ENCODE assay signal across 12 cellular contexts in genomic region chr17:2060681-2061440, GRCh38. TPM values are rescaled to one million over a fixed set of nuclear protein-coding genes. Genes with fewer than 3 reads are reported as not detected.
DNase-seq lines count a peak whose midpoint lies in the region; ATAC-seq and TF ChIP-seq lines count a peak whose summit lies in the region.
"Had no signal": no experiment of that assay in that cellular context is flagged by ENCODE, and none has a peak within 500 bp of the region (broad histone marks: within the 10 kb centered on the region; RNA-seq: fewer than 3 reads in every experiment).

No MANE protein-coding gene starts in this region.

- no peaks in the 10 kb centered on the region for H3K9me3 ChIP-seq in fibroblast of lung (ENCODE audit: control insufficient read depth, insufficient read depth, low read depth, low read length)
- H3K9me3 ChIP-seq in neuronal stem cell (replicated peaks in 1 of 2; ENCODE audit: control insufficient read depth in 2 of 2, insufficient read depth in 1 of 2, low read depth in 1 of 2, low read length in 2 of 2): peaks cover 0 to 9% of the 10 kb centered on the region in 2 donors
- no peaks in the 10 kb centered on the region for H3K9me3 ChIP-seq in uterus

- POLR2A ChIA-PET in activated naive CD8-positive, alpha-beta T cell treated with anti-CD3 and anti-CD28 coated beads, Interleukin-2, amount 10 ng/mL, durations not matched to agents 7 days and 5 days (lab: Charles Lee): interaction anchor here (7.0 kb wide), 1 partner anchor 184 kb away, joined by 95 read pairs; no protein-coding TSS in a partner anchor
- POLR2A ChIA-PET in activated CD4-positive, alpha-beta T cell treated with anti-CD3 and anti-CD28 coated beads for 36 hours (lab: Charles Lee): interaction anchor here (0.6 kb wide), 1 partner anchor 23 kb away, joined by 3 read pairs; no protein-coding TSS in a partner anchor

- H2AFZ ChIP-seq in fibroblast of lung (ENCODE audit: low read length): no peak overlapping the region
- no peak overlapping the region for H2AFZ ChIP-seq in neuronal stem cell (ENCODE audit: low read length)

- no peaks in the 10 kb centered on the region for H3K27me3 ChIP-seq in fibroblast of lung (ENCODE audit: control insufficient read depth, insufficient read depth, low read length)
- peaks cover 0 to 54% (median 42%) of the 10 kb centered on the region in 3 experiments for H3K27me3 ChIP-seq in neuronal stem cell (ENCODE audit: control insufficient read depth in 3 of 3, insufficient read depth in 3 of 3, low read depth in 1 of 3, low read length in 3 of 3)
- H3K27me3 ChIP-seq in uterus: no peaks in the 10 kb centered on the region

- DNase-seq in activated naive CD8-positive, alpha-beta T cell treated with anti-CD3 and anti-CD28 coated beads, Interleukin-2, amount 10 ng/mL, durations not matched to agents 7 days and 5 days: no peak
- no peak for DNase-seq in activated naive CD8-positive, alpha-beta T cell treated with anti-CD3 and anti-CD28 coated beads for 36 hours
- DNase-seq in fibroblast of lung (ENCODE audit: low read depth in 2 of 2) (peak; percentile 31 to 36), neuronal stem cell (ENCODE audit: low spot score) (no peak), uterus (peak; percentile 66 to 69), NCI-H524 (lab: John Stamatoyannopoulos, UW) (no peak), SK-N-DZ (ENCODE audit: low spot score) (no peak)
- no peak for DNase-seq in activated CD4-positive, alpha-beta T cell treated with anti-CD3 and anti-CD28 coated beads for 36 hours
- DNase-seq: activated naive CD4-positive, alpha-beta T cell treated with anti-CD3 and anti-CD28 coated beads, Interleukin-2, amount 50 U/mL, for 16 hours; retina had no signal

- H2BK120ac ChIP-seq in neuronal stem cell (ENCODE audit: low read depth, low read length): no peak overlapping the region

- peaks cover 6% of the 10 kb centered on the region for H3K79me1 ChIP-seq in neuronal stem cell (ENCODE audit: low read depth, low read length)

- H3K4ac ChIP-seq in neuronal stem cell (ENCODE audit: low read length): no peak overlapping the region

- CTCF ChIA-PET in activated CD4-positive, alpha-beta T cell treated with anti-CD3 and anti-CD28 coated beads for 36 hours (lab: Charles Lee): interaction anchor here (7.5 kb wide), 1 partner anchor 185 kb away, joined by 87 read pairs; no protein-coding TSS in a partner anchor

- peaks cover 64% of the 10 kb centered on the region for H3K79me2 ChIP-seq in fibroblast of lung (ENCODE audit: control insufficient read depth, insufficient read depth, low read length)

- H3K14ac ChIP-seq in neuronal stem cell (ENCODE audit: low read length): peak overlapping the region; percentile 56

- H4K91ac ChIP-seq in neuronal stem cell (ENCODE audit: low read depth, low read length, poor library complexity): no peak overlapping the region

- peaks cover 21% of the 10 kb centered on the region for H3K36me3 Mint-ChIP-seq in activated naive CD8-positive, alpha-beta T cell treated with anti-CD3 and anti-CD28 coated beads, Interleukin-2, amount 10 ng/mL, durations not matched to agents 7 days and 5 days
- H3K36me3 Mint-ChIP-seq in activated naive CD8-positive, alpha-beta T cell treated with anti-CD3 and anti-CD28 coated beads for 36 hours: peaks cover 56% of the 10 kb centered on the region
- peaks cover 61% of the 10 kb centered on the region for H3K36me3 Mint-ChIP-seq in activated CD4-positive, alpha-beta T cell treated with anti-CD3 and anti-CD28 coated beads for 36 hours (ENCODE audit: low read depth)

- no CpG with 5 or more reads among the region's 21 CpGs for WGBS in neuronal stem cell (ENCODE audit: extremely low coverage in 2 of 2, insufficient read length in 2 of 2, insufficient replicate concordance in 1 of 2), 2 donors

- H3K4me3 Mint-ChIP-seq in activated naive CD8-positive, alpha-beta T cell treated with anti-CD3 and anti-CD28 coated beads, Interleukin-2, amount 10 ng/mL, durations not matched to agents 7 days and 5 days: peak overlapping the region; percentile 83
- no peak overlapping the region for H3K4me3 Mint-ChIP-seq in activated naive CD8-positive, alpha-beta T cell treated with anti-CD3 and anti-CD28 coated beads for 36 hours
- H3K4me3 Mint-ChIP-seq in activated CD4-positive, alpha-beta T cell treated with anti-CD3 and anti-CD28 coated beads for 36 hours: no peak overlapping the region

- H4K8ac ChIP-seq in neuronal stem cell (ENCODE audit: low read depth, low read length): no peak overlapping the region

- H3K36me3 ChIP-seq in fibroblast of lung (ENCODE audit: control insufficient read depth, insufficient read depth, low read length) (peaks cover 40% of the 10 kb centered on the region), neuronal stem cell (replicated peaks in 1 of 2; ENCODE audit: control insufficient read depth in 2 of 2, insufficient read depth in 2 of 2, low read length in 2 of 2) (peaks cover 19 to 61% of the 10 kb centered on the region in 2 donors), uterus (no peaks in the 10 kb centered on the region)

- ATAC-seq in activated naive CD8-positive, alpha-beta T cell treated with anti-CD3 and anti-CD28 coated beads, Interleukin-2, amount 10 ng/mL, durations not matched to agents 7 days and 5 days (ENCODE audit: low read depth): no peak
- no peak for ATAC-seq in activated CD4-positive, alpha-beta T cell treated with anti-CD3 and anti-CD28 coated beads for 36 hours

- no peak overlapping the region for H3K18ac ChIP-seq in neuronal stem cell (ENCODE audit: low read length)

- H4K20me1 ChIP-seq in fibroblast of lung (ENCODE audit: control insufficient read depth, extremely low read depth, insufficient read depth, low read length): no peaks in the 10 kb centered on the region

- H3K9me3 Mint-ChIP-seq in activated naive CD8-positive, alpha-beta T cell treated with anti-CD3 and anti-CD28 coated beads, Interleukin-2, amount 10 ng/mL, durations not matched to agents 7 days and 5 days: no peaks in the 10 kb centered on the region
- no peaks in the 10 kb centered on the region for H3K9me3 Mint-ChIP-seq in activated naive CD8-positive, alpha-beta T cell treated with anti-CD3 and anti-CD28 coated beads for 36 hours
- H3K9me3 Mint-ChIP-seq in activated CD4-positive, alpha-beta T cell treated with anti-CD3 and anti-CD28 coated beads for 36 hours (ENCODE audit: low read depth): no peaks in the 10 kb centered on the region

- H2BK5ac ChIP-seq in neuronal stem cell (ENCODE audit: low read length): no peak overlapping the region

- intact Hi-C loops in uterus (cut with DNase I; ENCODE audit: low total_unique reads): no loop called here
- intact Hi-C loops in activated CD4-positive, alpha-beta T cell treated with anti-CD3 and anti-CD28 coated beads for 36 hours (cut with DNase I, micrococcal nuclease): no loop called here

- no peak overlapping the region for H2BK15ac ChIP-seq in neuronal stem cell (ENCODE audit: low read length)

- TF ChIP-seq POLR2A in uterus (IDR thresholded peaks at IDR 0.05): no peak

- H3K23ac ChIP-seq in neuronal stem cell (ENCODE audit: low read depth, low read length, poor library complexity): no peak overlapping the region

- H2AK5ac ChIP-seq in neuronal stem cell (ENCODE audit: low read depth, low read length): no peak overlapping the region

- H3K27ac Mint-ChIP-seq in activated naive CD8-positive, alpha-beta T cell treated with anti-CD3 and anti-CD28 coated beads, Interleukin-2, amount 10 ng/mL, durations not matched to agents 7 days and 5 days: peak overlapping the region; percentile 74
- H3K27ac Mint-ChIP-seq in activated naive CD8-positive, alpha-beta T cell treated with anti-CD3 and anti-CD28 coated beads for 36 hours: no peak overlapping the region
- H3K27ac Mint-ChIP-seq in activated CD4-positive, alpha-beta T cell treated with anti-CD3 and anti-CD28 coated beads for 36 hours: no peak overlapping the region

- H3K4me3 ChIP-seq in fibroblast of lung (replicated peaks in 1 of 4; ENCODE audit: control extremely low read depth in 1 of 4, insufficient read depth in 1 of 4, low read depth in 3 of 4, low read length in 4 of 4) (peak overlapping the region in 1 of 4 experiments; percentile 6), neuronal stem cell (ENCODE audit: low read length in 2 of 2) (peak overlapping the region in 1 of 2 donors; percentile 37), uterus (no peak overlapping the region)

- H3K9ac ChIP-seq in fibroblast of lung (ENCODE audit: insufficient read depth, low read length): peak overlapping the region; percentile 46
- no peak overlapping the region for H3K9ac ChIP-seq in neuronal stem cell (ENCODE audit: low read depth, low read length, poor library complexity)

- no peak for TF ChIP-seq CTCF in fibroblast of lung (conservative IDR thresholded peaks at IDR 0.05 in 1 of 2, IDR thresholded peaks at IDR 0.05 in 1 of 2; ENCODE audit: low read depth in 1 of 2, low read length in 2 of 2)
- no peak for TF ChIP-seq CTCF in uterus (IDR thresholded peaks at IDR 0.05)

- no peak overlapping the region for H3K4me2 ChIP-seq in fibroblast of lung (ENCODE audit: extremely low read depth, insufficient read depth, low read length)
- H3K4me2 ChIP-seq in neuronal stem cell (ENCODE audit: insufficient read depth, low read length, poor library complexity, severe bottlenecking): no peak overlapping the region

- H3K4me1 ChIP-seq in fibroblast of lung (ENCODE audit: control insufficient read depth, extremely low read depth, insufficient read depth, low read length) (peaks cover 62% of the 10 kb centered on the region), neuronal stem cell (ENCODE audit: control insufficient read depth in 2 of 2, insufficient read depth in 1 of 2, low read depth in 1 of 2, low read length in 2 of 2) (peaks cover 14 to 17% of the 10 kb centered on the region in 2 donors), uterus (peaks cover 3 to 63% of the 10 kb centered on the region in 2 donors)

- H3K27me3 Mint-ChIP-seq in activated naive CD8-positive, alpha-beta T cell treated with anti-CD3 and anti-CD28 coated beads, Interleukin-2, amount 10 ng/mL, durations not matched to agents 7 days and 5 days: no peaks in the 10 kb centered on the region
- peaks cover 3% of the 10 kb centered on the region for H3K27me3 Mint-ChIP-seq in activated naive CD8-positive, alpha-beta T cell treated with anti-CD3 and anti-CD28 coated beads for 36 hours
- peaks cover 8% of the 10 kb centered on the region for H3K27me3 Mint-ChIP-seq in activated CD4-positive, alpha-beta T cell treated with anti-CD3 and anti-CD28 coated beads for 36 hours

- no peak overlapping the region for H2BK12ac ChIP-seq in neuronal stem cell (ENCODE audit: low read length)

- H3K4me1 Mint-ChIP-seq in activated naive CD8-positive, alpha-beta T cell treated with anti-CD3 and anti-CD28 coated beads, Interleukin-2, amount 10 ng/mL, durations not matched to agents 7 days and 5 days: peaks cover 35% of the 10 kb centered on the region
- peaks cover 18% of the 10 kb centered on the region for H3K4me1 Mint-ChIP-seq in activated naive CD8-positive, alpha-beta T cell treated with anti-CD3 and anti-CD28 coated beads for 36 hours
- H3K4me1 Mint-ChIP-seq in activated CD4-positive, alpha-beta T cell treated with anti-CD3 and anti-CD28 coated beads for 36 hours: peaks cover 7% of the 10 kb centered on the region

- peak overlapping the region; percentile 85 for H3K27ac ChIP-seq in fibroblast of lung (ENCODE audit: insufficient read depth, low read length)
- H3K27ac ChIP-seq in neuronal stem cell (replicated peaks; ENCODE audit: low read length): no peak overlapping the region
- H3K27ac ChIP-seq in uterus: peak overlapping the region; percentile 94 to 99
- H3K27ac ChIP-seq: epithelial cell of prostate, VCaP had no signal

RNA-seq across cellular contexts. Expression of gene HIC1, which starts 6.0 kb away (rescaled TPM):
- 10 to 100 TPM; 62.1 to 64.3 TPM for total RNA-seq in activated naive CD8-positive, alpha-beta T cell treated with anti-CD3 and anti-CD28 coated beads, Interleukin-2, amount 10 ng/mL, durations not matched to agents 7 days and 5 days
- 10 to 100 TPM; 36.7 to 37.8 TPM for total RNA-seq in activated naive CD8-positive, alpha-beta T cell treated with anti-CD3 and anti-CD28 coated beads for 36 hours
- 29.1 and 30.0 TPM in 2 replicates for total RNA-seq in fibroblast of lung
- 8.2 and 11.3 TPM in 2 replicates for polyA plus RNA-seq in fibroblast of lung
- polyA plus RNA-seq in fibroblast of lung (2012): 31.7 and 32.0 TPM in 2 replicates
- polyA minus RNA-seq in fibroblast of lung (ENCODE audit: low replicate concordance): 14.0 and 15.0 TPM in 2 replicates
- polyA plus RNA-seq in neuronal stem cell (2013, experiment 1 of 2): 0.08 TPM
- polyA plus RNA-seq in neuronal stem cell (2013, experiment 2 of 2): 0.04 TPM
- 10 to 100 TPM; 21.8 to 86.9 (median 54.2) TPM for total RNA-seq in uterus
- 0.89 and 4.4 TPM in 2 replicates for polyA plus RNA-seq in SK-N-DZ (2014; cell fraction: cytosol; rRNA removed)
- polyA plus RNA-seq in SK-N-DZ (2014; cell fraction: nucleus; rRNA removed): 9.0 and 14.7 TPM in 2 replicates
- total RNA-seq in activated CD4-positive, alpha-beta T cell treated with anti-CD3 and anti-CD28 coated beads for 36 hours: 10 to 100 TPM; 13.6 to 16.5 TPM

RNA-seq across cellular contexts. Expression of gene OVCA2, which starts 19.0 kb away (rescaled TPM):
- total RNA-seq in activated naive CD8-positive, alpha-beta T cell treated with anti-CD3 and anti-CD28 coated beads, Interleukin-2, amount 10 ng/mL, durations not matched to agents 7 days and 5 days: 10 to 100 TPM; 32.0 to 35.5 TPM
- 10 to 100 TPM; 38.4 to 39.0 TPM for total RNA-seq in activated naive CD8-positive, alpha-beta T cell treated with anti-CD3 and anti-CD28 coated beads for 36 hours
- total RNA-seq in fibroblast of lung (40.6 and 41.1 TPM in 2 replicates), uterus (10 to 100 TPM in 3 of 4 donors, 1 to 10 TPM in 1; 7.9 to 27.4 (median 19.8) TPM)
- 27.9 and 41.8 TPM in 2 replicates for polyA plus RNA-seq in fibroblast of lung
- 21.1 and 44.6 TPM in 2 replicates for polyA plus RNA-seq in fibroblast of lung (2012)
- 17.5 and 21.0 TPM in 2 replicates for polyA minus RNA-seq in fibroblast of lung (ENCODE audit: low replicate concordance)
- 13.9 TPM for polyA plus RNA-seq in neuronal stem cell (2013, experiment 1 of 2)
- polyA plus RNA-seq in neuronal stem cell (2013, experiment 2 of 2): 14.2 TPM
- 40.6 and 46.7 TPM in 2 replicates for polyA plus RNA-seq in SK-N-DZ (2014; cell fraction: cytosol; rRNA removed)
- polyA plus RNA-seq in SK-N-DZ (2014; cell fraction: nucleus; rRNA removed): 28.2 and 44.6 TPM in 2 replicates
- total RNA-seq in activated CD4-positive, alpha-beta T cell treated with anti-CD3 and anti-CD28 coated beads for 36 hours: 10 to 100 TPM; 31.4 to 38.6 TPM

RNA-seq across cellular contexts. Expression of gene DPH1, which starts 30.9 kb away (rescaled TPM):
- 10 to 100 TPM; 45.7 to 46.4 TPM for total RNA-seq in activated naive CD8-positive, alpha-beta T cell treated with anti-CD3 and anti-CD28 coated beads, Interleukin-2, amount 10 ng/mL, durations not matched to agents 7 days and 5 days
- total RNA-seq in activated naive CD8-positive, alpha-beta T cell treated with anti-CD3 and anti-CD28 coated beads for 36 hours: 10 to 100 TPM; 34.7 to 35.3 TPM
- 21.3 and 23.1 TPM in 2 replicates for total RNA-seq in fibroblast of lung
- 28.5 and 31.3 TPM in 2 replicates for polyA plus RNA-seq in fibroblast of lung
- polyA plus RNA-seq in fibroblast of lung (2012): 33.4 and 34.1 TPM in 2 replicates
- 194 and 205 TPM in 2 replicates for polyA minus RNA-seq in fibroblast of lung (ENCODE audit: low replicate concordance)
- 19.6 TPM for polyA plus RNA-seq in neuronal stem cell (2013, experiment 1 of 2)
- polyA plus RNA-seq in neuronal stem cell (2013, experiment 2 of 2): 18.0 TPM
- total RNA-seq in uterus: 100 to 1,000 TPM in 1 of 4 donors, 10 to 100 TPM in 3; 26.8 to 121 (median 49.1) TPM
- 48.4 and 48.9 TPM in 2 replicates for polyA plus RNA-seq in SK-N-DZ (2014; cell fraction: cytosol; rRNA removed)
- polyA plus RNA-seq in SK-N-DZ (2014; cell fraction: nucleus; rRNA removed): 129 and 146 TPM in 2 replicates
- total RNA-seq in activated CD4-positive, alpha-beta T cell treated with anti-CD3 and anti-CD28 coated beads for 36 hours: 10 to 100 TPM; 29.1 to 37.0 TPM

RNA-seq across cellular contexts. Expression of gene RTN4RL1, which starts 35.7 kb away (rescaled TPM):
- under 1 TPM; 0.22 to 0.45 TPM for total RNA-seq in activated naive CD8-positive, alpha-beta T cell treated with anti-CD3 and anti-CD28 coated beads, Interleukin-2, amount 10 ng/mL, durations not matched to agents 7 days and 5 days
- total RNA-seq in activated naive CD8-positive, alpha-beta T cell treated with anti-CD3 and anti-CD28 coated beads for 36 hours: under 1 TPM; 0.64 to 0.80 TPM
- total RNA-seq in fibroblast of lung (0.51 and 0.83 TPM in 2 replicates), uterus (1 to 10 TPM in 3 of 4 donors, not detected in 1; 1.4 to 4.9 (median 1.9) TPM)
- polyA plus RNA-seq in fibroblast of lung: 0.14 and 0.39 TPM in 2 replicates
- polyA plus RNA-seq in fibroblast of lung (2012): 0.40 and 0.76 TPM in 2 replicates
- polyA minus RNA-seq in fibroblast of lung (ENCODE audit: low replicate concordance): 0.20 TPM in 1 of 2 replicates, not detected in the other
- 4.0 TPM for polyA plus RNA-seq in neuronal stem cell (2013, experiment 1 of 2)
- polyA plus RNA-seq in neuronal stem cell (2013, experiment 2 of 2): 3.9 TPM
- not detected in 2 replicates for polyA plus RNA-seq in SK-N-DZ (2014; cell fraction: cytosol; rRNA removed)
- polyA plus RNA-seq in SK-N-DZ (2014; cell fraction: nucleus; rRNA removed): 0.34 TPM in 1 of 2 replicates, not detected in the other
- under 1 TPM; 0.11 to 0.18 TPM for total RNA-seq in activated CD4-positive, alpha-beta T cell treated with anti-CD3 and anti-CD28 coated beads for 36 hours

Comparison
In these comparisons a context has a peak if more than half of its experiments do, and no peak if none do; other contexts are left out.
1. DNase-seq: peak in fibroblast of lung (2 of 2) and uterus (2 of 2); none in activated naive CD8-positive, alpha-beta T cell treated with anti-CD3 and anti-CD28 coated beads, Interleukin-2, amount 10 ng/mL, durations not matched to agents 7 days and 5 days (single experiment), activated naive CD8-positive, alpha-beta T cell treated with anti-CD3 and anti-CD28 coated beads for 36 hours (single experiment), neuronal stem cell (single experiment), NCI-H524 (0 of 2), SK-N-DZ (single experiment) and activated CD4-positive, alpha-beta T cell treated with anti-CD3 and anti-CD28 coated beads for 36 hours (single experiment).